In the genomic region with DNA sequence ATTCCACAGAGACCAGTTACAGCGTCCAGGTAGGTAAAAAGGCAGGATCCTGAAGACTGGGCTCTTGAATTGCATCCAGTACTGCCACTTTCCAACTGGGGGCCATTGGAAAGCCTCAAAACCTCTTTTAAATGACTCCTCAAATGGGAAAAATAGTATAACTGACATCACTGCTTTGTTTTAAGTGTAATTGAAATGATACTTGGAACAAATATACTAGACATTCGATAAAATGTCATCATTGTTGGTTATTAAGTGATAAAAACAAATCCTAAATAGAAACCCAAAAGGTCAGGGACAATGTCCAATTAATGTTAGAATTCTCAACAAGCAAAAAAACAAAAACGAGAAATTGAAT, we compare ENCODE assay signal across 10 cellular contexts. TPM values are rescaled to one million over a fixed set of nuclear protein-coding genes. Genes with fewer than 3 reads are reported as not detected.
DNase-seq lines count a peak whose midpoint lies in the region; TF ChIP-seq lines count a peak whose summit lies in the region.
"Had no signal": no experiment of that assay in that cellular context is flagged by ENCODE, and none has a peak within 500 bp of the region (broad histone marks: within the 10 kb centered on the region; RNA-seq: fewer than 3 reads in every experiment).

No MANE protein-coding gene starts in this region.

- peak overlapping the region in 1 of 2 donors; percentile 21 for H3K4me3 Mint-ChIP-seq in CD14-positive monocyte
- H3K4me3 Mint-ChIP-seq in dendritic cell treated with granulocyte-macrophage colony-stimulating factor and Interleukin-4, amounts not matched to agents 40 ng/mL and 50 ng/mL, for 4 days: no peak overlapping the region
- H3K4me3 Mint-ChIP-seq in nephron progenitor cell: peak overlapping the region; percentile 34

- H2AFZ ChIP-seq in Karpas-422 (ENCODE audit: low read length): no peak overlapping the region

- peaks cover 29% of the 10 kb centered on the region for H3K4me1 ChIP-seq in Karpas-422 (ENCODE audit: low read length)

- H3K9me3 ChIP-seq in Karpas-422 (ENCODE audit: low read length): no peaks in the 10 kb centered on the region

- H3K79me2 ChIP-seq in Karpas-422 (ENCODE audit: low read length): peaks cover 36% of the 10 kb centered on the region

- H3K4me3 ChIP-seq in Karpas-422 (ENCODE audit: low read length): peak overlapping the region; percentile 38; the same call in 1 of the 2 replicates

- H3K9me3 Mint-ChIP-seq in CD14-positive monocyte (peaks cover 0 to 2% (median 0%) of the 10 kb centered on the region in 7 donors), nephron progenitor cell (no peaks in the 10 kb centered on the region)
- no peaks in the 10 kb centered on the region for H3K9me3 Mint-ChIP-seq in dendritic cell treated with granulocyte-macrophage colony-stimulating factor and Interleukin-4, amounts not matched to agents 40 ng/mL and 50 ng/mL, for 4 days

- intact Hi-C loops in CD14-positive monocyte (cut with micrococcal nuclease): loop anchor here (2.0 to 5.0 kb wide), 4 partner anchors 18 to 108 kb away; no protein-coding TSS in a partner anchor
- intact Hi-C loops in dendritic cell treated with granulocyte-macrophage colony-stimulating factor and Interleukin-4, amounts not matched to agents 40 ng/mL and 50 ng/mL, for 4 days (cut with micrococcal nuclease): loop anchor here (5.0 kb wide), 1 partner anchor 57 kb away; no protein-coding TSS in a partner anchor

- H3K36me3 ChIP-seq in Karpas-422 (ENCODE audit: insufficient read depth, low read length): peaks cover 14% of the 10 kb centered on the region

- peak overlapping the region; percentile 44; the same call in 1 of the 2 replicates for H3K9ac ChIP-seq in Karpas-422 (ENCODE audit: low read length)

- H3K36me3 Mint-ChIP-seq in CD14-positive monocyte (peaks cover 26 to 30% of the 10 kb centered on the region in 2 donors), nephron progenitor cell (ENCODE audit: low read depth) (peaks cover 4% of the 10 kb centered on the region)
- peaks cover 37% of the 10 kb centered on the region for H3K36me3 Mint-ChIP-seq in dendritic cell treated with granulocyte-macrophage colony-stimulating factor and Interleukin-4, amounts not matched to agents 40 ng/mL and 50 ng/mL, for 4 days (ENCODE audit: low read depth)

- peaks cover 5% of the 10 kb centered on the region; the same call in 1 of the 2 replicates for H4K20me1 ChIP-seq in Karpas-422 (ENCODE audit: insufficient read depth, low read depth, low read length)

- peak overlapping the region; percentile 61 for H3K4me2 ChIP-seq in Karpas-422 (ENCODE audit: low read depth, low read length, poor library complexity, severe bottlenecking)

- H3K27ac Mint-ChIP-seq in CD14-positive monocyte: peak overlapping the region in 6 of 7 donors; percentile 33 to 93 (median 84)
- H3K27ac Mint-ChIP-seq in dendritic cell treated with granulocyte-macrophage colony-stimulating factor and Interleukin-4, amounts not matched to agents 40 ng/mL and 50 ng/mL, for 4 days: peak overlapping the region; percentile 94
- H3K27ac Mint-ChIP-seq in nephron progenitor cell: no peak overlapping the region

- no peaks in the 10 kb centered on the region; the same call in 1 of the 2 replicates for H3K27me3 ChIP-seq in Karpas-422 (ENCODE audit: low read length)

- no peak overlapping the region for H3K27ac ChIP-seq in Karpas-422 (ENCODE audit: low read length)

- H3K27me3 Mint-ChIP-seq in CD14-positive monocyte (ENCODE audit: low read depth in 3 of 3) (no peaks in the 10 kb centered on the region), nephron progenitor cell (ENCODE audit: low read depth, poor library complexity) (peaks cover 2% of the 10 kb centered on the region)
- no peaks in the 10 kb centered on the region for H3K27me3 Mint-ChIP-seq in dendritic cell treated with granulocyte-macrophage colony-stimulating factor and Interleukin-4, amounts not matched to agents 40 ng/mL and 50 ng/mL, for 4 days

- DNase-seq in CD14-positive monocyte (ENCODE audit: low spot score): no peak
- DNase-seq in Karpas-422: no peak
- no peak for DNase-seq in nephron progenitor cell
- DNase-seq in 8988T: no peak
- no peak for DNase-seq in stimulated activated CD4-positive, alpha-beta T cell treated with anti-CD3 and anti-CD28 coated beads, Interleukin-15, amount 100 ng/mL, for 24 hours
- no peak for DNase-seq in EL
- DNase-seq in OCI-M2 (lab: John Stamatoyannopoulos, UW; ENCODE audit: unreplicated experiment): no peak
- DNase-seq: effector CD8-positive, alpha-beta T cell; NCI-H526 had no signal

- H3K9me2 ChIP-seq in Karpas-422 (replicated peaks; ENCODE audit: insufficient read depth, low read length): no peaks in the 10 kb centered on the region

- TF ChIP-seq CTCF in CD14-positive monocyte (IDR thresholded peaks at IDR 0.05) (no peak), nephron progenitor cell (IDR thresholded peaks at IDR 0.05) (no peak)

- H3K4me1 Mint-ChIP-seq in CD14-positive monocyte: peaks cover 45% of the 10 kb centered on the region
- peaks cover 48% of the 10 kb centered on the region for H3K4me1 Mint-ChIP-seq in dendritic cell treated with granulocyte-macrophage colony-stimulating factor and Interleukin-4, amounts not matched to agents 40 ng/mL and 50 ng/mL, for 4 days (ENCODE audit: low read depth)
- H3K4me1 Mint-ChIP-seq in nephron progenitor cell: peaks cover 62% of the 10 kb centered on the region

RNA-seq across cellular contexts. Expression of gene COTL1, which starts 1.2 kb away (rescaled TPM):
- polyA plus RNA-seq in CD14-positive monocyte: 1,000 to 10,000 TPM; 1,643 to 1,843 TPM
- 162 and 215 TPM in 2 replicates for total RNA-seq in Karpas-422 (2014; rRNA removed; shearing (Covaris generic); ENCODE audit: low replicate concordance)

RNA-seq across cellular contexts. Expression of gene KLHL36, which starts 29.2 kb away (rescaled TPM):
- 10 to 100 TPM; 12.1 to 14.2 TPM for polyA plus RNA-seq in CD14-positive monocyte
- total RNA-seq in Karpas-422 (2014; rRNA removed; shearing (Covaris generic); ENCODE audit: low replicate concordance): 25.6 and 35.4 TPM in 2 replicates
